Comparison of ENCODE assay signal across 22 cellular contexts in the genomic region with DNA sequence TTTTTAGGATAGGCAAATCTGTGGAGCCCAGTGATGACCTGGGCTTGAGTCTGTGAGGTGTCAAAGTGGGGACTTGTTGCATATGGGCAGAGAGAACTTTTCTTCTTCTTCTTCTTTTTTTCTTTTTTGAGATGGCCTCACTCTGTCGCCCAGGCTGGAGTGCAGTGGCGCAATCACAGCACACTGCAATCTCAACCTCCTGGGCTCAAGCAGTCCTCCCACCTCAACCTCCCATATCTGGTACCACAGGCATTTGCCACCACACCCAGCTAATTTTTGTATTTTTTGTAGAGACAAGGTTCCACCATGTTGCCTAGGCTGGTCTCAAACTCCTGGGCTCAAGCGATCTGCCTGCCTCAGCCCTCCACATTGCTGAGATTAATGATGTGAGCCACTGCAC.
"Had no signal": no experiment of that assay in that cellular context is flagged by ENCODE, and none has a peak within 500 bp of the region (broad histone marks: within the 10 kb centered on the region; RNA-seq: fewer than 3 reads in every experiment).

No MANE protein-coding gene starts in this region.

- H3K4me3 ChIP-seq: esophagus squamous epithelium, gastrocnemius medialis, heart right ventricle, left lung, lower lobe of right lung, mucosa of descending colon had no signal

- H3K4me1 ChIP-seq: gastrocnemius medialis, left lung, lower lobe of right lung had no signal

- H3K9me3 ChIP-seq: esophagus squamous epithelium, gastrocnemius medialis, heart right ventricle, left lung, lower lobe of right lung, mucosa of descending colon had no signal

- H3K27ac ChIP-seq: epithelial cell of prostate, esophagus squamous epithelium, gastrocnemius medialis, heart right ventricle, left lung, lower lobe of right lung had no signal

- H3K36me3 ChIP-seq: esophagus squamous epithelium, gastrocnemius medialis, heart right ventricle, left lung, lower lobe of right lung had no signal

- DNase-seq: cortex of kidney; effector CD8-positive, alpha-beta T cell; effector memory CD8-positive, alpha-beta T cell; endodermal cell; erythroblast; esophagus squamous epithelium; foreskin fibroblast; foreskin melanocyte; gastrocnemius medialis; glutamatergic neuron; head of caudate nucleus; heart right ventricle; hippocampal formation; left cardiac atrium; left lung; left ventricle myocardium superior; lower lobe of right lung; mesenchymal stem cell; mucosa of descending colon; naive B cell; naive thymus-derived CD8-positive, alpha-beta T cell had no signal

- H3K27me3 ChIP-seq: esophagus squamous epithelium, heart right ventricle had no signal
